1 cellular context compared by ENCODE assay signal in genomic region chr6:32852018-32852843, GRCh38.
TF ChIP-seq lines count a peak whose summit lies in the region.

No MANE protein-coding gene starts in this region.

TF ChIP-seq in H1, 55 proteins besides CTCF, POLR2A, EP300 and RAD21:
- TF ChIP-seq NRF1 (IDR thresholded peaks at IDR 0.05; ENCODE audit: low read depth, low read length) (no peak), CBX5 (IDR thresholded peaks at IDR 0.05; ENCODE audit: low read depth, low read length) (no peak), GABPA (IDR thresholded peaks at IDR 0.05; ENCODE audit: borderline replicate concordance, insufficient read depth, low read length) (no peak), JUN (IDR thresholded peaks at IDR 0.05; ENCODE audit: low read depth, low read length) (no peak)
